Comparison of ENCODE assay signal across 21 cellular contexts in the genomic region with DNA sequence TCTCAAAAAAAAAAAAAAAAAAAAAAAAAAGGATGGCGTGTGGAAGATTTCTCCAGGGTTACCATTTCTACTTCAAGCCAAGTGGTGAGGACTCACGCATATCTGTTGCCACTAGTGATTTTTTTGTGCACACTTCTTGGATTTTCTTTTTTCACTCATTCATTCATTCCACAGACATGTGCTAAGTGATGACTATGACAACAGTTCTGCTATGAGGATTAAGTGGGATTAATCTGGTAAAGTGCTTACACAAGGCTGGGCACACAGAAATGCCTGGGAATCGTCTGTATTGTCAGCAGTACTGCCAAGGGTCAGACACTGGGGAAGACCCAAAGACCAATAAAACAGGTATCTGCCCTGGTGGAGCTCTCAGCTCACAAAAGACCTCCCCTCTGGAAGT. TPM values are rescaled to one million over a fixed set of nuclear protein-coding genes. Genes with fewer than 3 reads are reported as not detected.
DNase-seq lines count a peak whose midpoint lies in the region; ATAC-seq, FAIRE-seq and TF ChIP-seq lines count a peak whose summit lies in the region.
"Had no signal": no experiment of that assay in that cellular context is flagged by ENCODE, and none has a peak within 500 bp of the region (broad histone marks: within the 10 kb centered on the region; RNA-seq: fewer than 3 reads in every experiment).

No MANE protein-coding gene starts in this region.

- peak overlapping the region; percentile 56 for H3K4me2 ChIP-seq in GM23248 (ENCODE audit: unreplicated experiment)
- no peak overlapping the region for H3K4me2 ChIP-seq in K562 (ENCODE audit: insufficient read depth, low read length)
- no peak overlapping the region for H3K4me2 ChIP-seq in mesenchymal stem cell (ENCODE audit: low read length, poor library complexity, severe bottlenecking)
- H3K4me2 ChIP-seq: A549 had no signal

- no peak overlapping the region for H3K14ac ChIP-seq in mesenchymal stem cell (ENCODE audit: low read length in 2 of 2)

- no peak overlapping the region for H2BK15ac ChIP-seq in mesenchymal stem cell (ENCODE audit: low read depth, poor library complexity, severe bottlenecking)

- no peak overlapping the region for H2BK5ac ChIP-seq in mesenchymal stem cell (ENCODE audit: low read depth, low read length, poor library complexity, severe bottlenecking)

- H3K27ac ChIP-seq in GM23248 (peak overlapping the region; percentile 78), K562 (ENCODE audit: extremely low read depth, low read depth, low read length) (no peak overlapping the region), mesenchymal stem cell (ENCODE audit: low read length, poor library complexity, severe bottlenecking) (no peak overlapping the region), stomach smooth muscle (ENCODE audit: low read length) (peak overlapping the region; percentile 79)
- H3K27ac ChIP-seq: A549, SK-N-MC had no signal

- peaks cover 14% of the 10 kb centered on the region for H3K9me3 Mint-ChIP-seq in activated T-cell treated with anti-CD3 and anti-CD28 coated beads, Interleukin-2, amount 50 U/mL, for 4 hours
- H3K9me3 Mint-ChIP-seq in activated T-helper 1 cell treated with anti-CD3 and anti-CD28 coated beads, Interleukin-12 subunit alpha, Interleukin-12 subunit beta, Interleukin-2, Interleukin-4 antibody, amounts not matched to agents 30 ng/mL and 10 ng/mL and 1 ng/mL, durations not matched to agents 14 hours and 24 hours and 36 hours, result peaks cover 14% of the 10 kb centered on the region

- WGBS in GM23248 (ENCODE audit: low coverage in 1 of 2, low lambda C conversion rate in 2 of 2, missing lambda C conversion rate in 2 of 2), 2 experiments, result 58 to 70% methylated on average over 3 of the region's 3 CpGs
- 33% methylated on average over 3 of the region's 3 CpGs for WGBS in K562 (ENCODE audit: insufficient coverage, low coverage, missing lambda C conversion rate)
- WGBS in mesenchymal stem cell, result 88% methylated on average over 3 of the region's 3 CpGs

- H3K23ac ChIP-seq in mesenchymal stem cell (ENCODE audit: low read length in 2 of 2), result no peak overlapping the region

- H2AK5ac ChIP-seq in mesenchymal stem cell (ENCODE audit: low read length, severe bottlenecking), result no peak overlapping the region

- H4K8ac ChIP-seq in mesenchymal stem cell (ENCODE audit: low read length), result no peak overlapping the region

- peaks cover 9% of the 10 kb centered on the region for H3K9me3 ChIP-seq in GM23248 (ENCODE audit: low read depth)
- H3K9me3 ChIP-seq in K562 (replicated peaks; ENCODE audit: control insufficient read depth, insufficient read depth, low read depth, low read length), result no peaks in the 10 kb centered on the region
- H3K9me3 ChIP-seq in mesenchymal stem cell (ENCODE audit: control insufficient read depth, low read length), result peaks cover 17% of the 10 kb centered on the region
- peaks cover 0 to 4% of the 10 kb centered on the region in 2 donors for H3K9me3 ChIP-seq in stomach smooth muscle (ENCODE audit: control insufficient read depth in 2 of 2, low read length in 2 of 2)
- H3K9me3 ChIP-seq: HAP-1 had no signal

- intact Hi-C loops in K562 (cut with micrococcal nuclease), result loop anchor here (2.0 to 5.0 kb wide), 3 partner anchors 43 to 80 kb away; partner anchors contain the start of genes ATP6V1F and CALU
- intact Hi-C loops in activated T-helper 1 cell treated with anti-CD3 and anti-CD28 coated beads, Interleukin-12 subunit alpha, Interleukin-12 subunit beta, Interleukin-2, Interleukin-4 antibody, amounts not matched to agents 30 ng/mL and 10 ng/mL and 1 ng/mL, durations not matched to agents 14 hours and 24 hours and 36 hours (cut with micrococcal nuclease), result no loop called here

- no peaks in the 10 kb centered on the region for H3K9me2 ChIP-seq in GM23248 (ENCODE audit: insufficient read depth)

- H4K20me1 ChIP-seq in GM23248 (ENCODE audit: insufficient read depth) (no peaks in the 10 kb centered on the region), K562 (replicated peaks; ENCODE audit: control insufficient read depth, insufficient read depth, low read length) (no peaks in the 10 kb centered on the region)

- TF ChIP-seq EP300 in K562 (IDR thresholded peaks at IDR 0.05; ENCODE audit: low read length), result no peak

- H3K18ac ChIP-seq in mesenchymal stem cell (ENCODE audit: low read depth in 1 of 2, low read length in 2 of 2), result no peak overlapping the region

- ATAC-seq in K562 (no peak), HG03097 (IDR thresholded peaks at IDR 0.05; ENCODE audit: low FRiP score, unreplicated experiment) (no peak)
- ATAC-seq in activated T-cell treated with anti-CD3 and anti-CD28 coated beads, Interleukin-2, amount 50 U/mL, for 4 hours, result no peak
- ATAC-seq: A549 had no signal

- TF ChIP-seq POLR2A in K562 (conservative IDR thresholded peaks at IDR 0.05), result no peak

- peaks cover 52% of the 10 kb centered on the region for H3F3A ChIP-seq in GM23248 (ENCODE audit: insufficient read depth)

- no peak overlapping the region for H2BK12ac ChIP-seq in mesenchymal stem cell (ENCODE audit: low read length in 2 of 2)

- H3K4me3 ChIP-seq in GM23248 (no peak overlapping the region), K562 (no peak overlapping the region), mesenchymal stem cell (ENCODE audit: insufficient read depth in 1 of 2, low read depth in 1 of 2, low read length in 2 of 2) (no peak overlapping the region), stomach smooth muscle (ENCODE audit: low read length in 2 of 2) (no peak overlapping the region)
- H3K4me3 ChIP-seq: A549, HAP-1, SK-N-MC had no signal

- no peak for TF ChIP-seq RAD21 in K562 (CRISPR knock-in tag; conservative IDR thresholded peaks at IDR 0.05 in 1 of 2, IDR thresholded peaks at IDR 0.05 in 1 of 2)

- CTCF ChIA-PET in K562 (lab: Yijun Ruan, JAX; ENCODE audit: low intra/inter-chr PET ratio), result no interaction called here

- H4K91ac ChIP-seq in mesenchymal stem cell (ENCODE audit: low read length), result no peak overlapping the region

- no peak overlapping the region for H2BK120ac ChIP-seq in mesenchymal stem cell (ENCODE audit: low read depth, low read length)

- in situ Hi-C loops in GM23248 (cut with MboI), result no loop called here
- in situ Hi-C loops in K562 (cut with MboI), result no loop called here

- no peak for TF ChIP-seq CTCF in K562 (IDR thresholded peaks at IDR 0.05 in 2 of 3, conservative IDR thresholded peaks at IDR 0.05 in 1 of 3; ENCODE audit: insufficient read depth in 2 of 3, low read depth in 1 of 3, low read length in 3 of 3)

- no peak overlapping the region for H3K27ac Mint-ChIP-seq in activated T-helper 1 cell treated with anti-CD3 and anti-CD28 coated beads, Interleukin-12 subunit alpha, Interleukin-12 subunit beta, Interleukin-2, Interleukin-4 antibody, amounts not matched to agents 30 ng/mL and 10 ng/mL and 1 ng/mL, durations not matched to agents 14 hours and 24 hours and 36 hours

- H3K4me1 ChIP-seq in GM23248 (ENCODE audit: insufficient read depth) (peaks cover 17% of the 10 kb centered on the region), K562 (replicated peaks in 1 of 2; ENCODE audit: control insufficient read depth in 2 of 2, insufficient read depth in 2 of 2, low read length in 2 of 2) (peaks cover 5 to 22% of the 10 kb centered on the region in 2 experiments; a peak in 4 of 5 replicates), mesenchymal stem cell (ENCODE audit: control insufficient read depth, insufficient read depth, low read depth, low read length) (peaks cover 3% of the 10 kb centered on the region), stomach smooth muscle (ENCODE audit: control insufficient read depth, insufficient read depth, low read length) (peaks cover 31% of the 10 kb centered on the region)
- H3K4me1 ChIP-seq: A549, HAP-1 had no signal

- H3K4me1 Mint-ChIP-seq in activated T-cell treated with anti-CD3 and anti-CD28 coated beads, Interleukin-2, amount 50 U/mL, for 4 hours (ENCODE audit: low read depth), result peaks cover 10% of the 10 kb centered on the region
- H3K4me1 Mint-ChIP-seq in activated T-helper 1 cell treated with anti-CD3 and anti-CD28 coated beads, Interleukin-12 subunit alpha, Interleukin-12 subunit beta, Interleukin-2, Interleukin-4 antibody, amounts not matched to agents 30 ng/mL and 10 ng/mL and 1 ng/mL, durations not matched to agents 14 hours and 24 hours and 36 hours (ENCODE audit: low read depth), result peaks cover 6% of the 10 kb centered on the region

- no peaks in the 10 kb centered on the region for H3K9me1 ChIP-seq in K562 (ENCODE audit: control insufficient read depth, insufficient read depth, low read length)

- H3K9ac ChIP-seq in GM23248, result 0 out of 2 replicates have a peak overlapping the region, but pooled peaks have one; percentile 42
- no peak overlapping the region; a peak in 1 of 4 replicates for H3K9ac ChIP-seq in K562 (ENCODE audit: insufficient read depth in 1 of 2, low read depth in 2 of 2, low read length in 2 of 2)
- H3K9ac ChIP-seq in mesenchymal stem cell (ENCODE audit: low read length), result peak overlapping the region; percentile 79
- H3K9ac ChIP-seq in stomach smooth muscle (ENCODE audit: low read length in 2 of 2), result peak overlapping the region in 1 of 2 donors; percentile 34

- DNase-seq in GM23248 (no peak), K562 (ENCODE audit: extremely low read depth in 1 of 4, low spot score in 3 of 4) (no peak), mesenchymal stem cell (no peak), NAMALWA (ENCODE audit: low spot score) (no peak)
- no peak for DNase-seq in activated T-cell treated with anti-CD3 and anti-CD28 coated beads, Interleukin-2, amount 50 U/mL, for 4 hours
- DNase-seq in activated T-helper 1 cell treated with anti-CD3 and anti-CD28 coated beads, Interleukin-12 subunit alpha, Interleukin-12 subunit beta, Interleukin-2, Interleukin-4 antibody, amounts not matched to agents 30 ng/mL and 10 ng/mL and 1 ng/mL, durations not matched to agents 14 hours and 24 hours and 36 hours (ENCODE audit: low spot score), result no peak
- DNase-seq: DND-41, KBM-7, NCI-H1105 treated with DMSO at 0.1 percent for 48 hours, NCI-H1694, NCI-H510A, NCI-H774, SHP77 had no signal

- H3K36me3 ChIP-seq in GM23248 (ENCODE audit: low read depth) (no peaks in the 10 kb centered on the region), K562 (ENCODE audit: control insufficient read depth, insufficient read depth, low read length) (no peaks in the 10 kb centered on the region), mesenchymal stem cell (ENCODE audit: control insufficient read depth in 1 of 2, insufficient read depth in 2 of 2, low read depth in 1 of 2, low read length in 2 of 2) (no peaks in the 10 kb centered on the region), stomach smooth muscle (ENCODE audit: control insufficient read depth in 2 of 2, insufficient read depth in 2 of 2, low read length in 2 of 2) (no peaks in the 10 kb centered on the region)
- H3K36me3 ChIP-seq: HAP-1 had no signal

- no peaks in the 10 kb centered on the region for H3K79me1 ChIP-seq in mesenchymal stem cell (replicated peaks; ENCODE audit: low read length, poor library complexity, severe bottlenecking)

- no peak overlapping the region for H3K4me3 Mint-ChIP-seq in activated T-cell treated with anti-CD3 and anti-CD28 coated beads, Interleukin-2, amount 50 U/mL, for 4 hours
- no peak overlapping the region for H3K4me3 Mint-ChIP-seq in activated T-helper 1 cell treated with anti-CD3 and anti-CD28 coated beads, Interleukin-12 subunit alpha, Interleukin-12 subunit beta, Interleukin-2, Interleukin-4 antibody, amounts not matched to agents 30 ng/mL and 10 ng/mL and 1 ng/mL, durations not matched to agents 14 hours and 24 hours and 36 hours
- H3K4me3 Mint-ChIP-seq: CD14-positive monocyte had no signal

- H3K4ac ChIP-seq in mesenchymal stem cell (ENCODE audit: low read depth in 1 of 2, low read length in 2 of 2), result no peak overlapping the region

- POLR2A ChIA-PET in K562 (lab: Yijun Ruan, JAX), result interaction anchor here (1.0 to 3.1 kb wide), 9 partner anchors 8 to 54 kb away, joined by 3 to 29 read pairs (median 8); partner anchors contain the start of gene CALU

- BruUV-seq in K562 (replicated peaks; lab: Mats Ljungman, UMichigan), result no TSS peak

- no peak overlapping the region for H2AFZ ChIP-seq in GM23248
- H2AFZ ChIP-seq in K562 (ENCODE audit: low read depth, low read length), result 0 out of 2 replicates have a peak overlapping the region, but pooled peaks have one; percentile 98
- H2AFZ ChIP-seq in mesenchymal stem cell (ENCODE audit: low read depth, low read length), result no peak overlapping the region

- H3K27me3 Mint-ChIP-seq in activated T-cell treated with anti-CD3 and anti-CD28 coated beads, Interleukin-2, amount 50 U/mL, for 4 hours (ENCODE audit: low read depth), result no peaks in the 10 kb centered on the region
- peaks cover 13% of the 10 kb centered on the region for H3K27me3 Mint-ChIP-seq in activated T-helper 1 cell treated with anti-CD3 and anti-CD28 coated beads, Interleukin-12 subunit alpha, Interleukin-12 subunit beta, Interleukin-2, Interleukin-4 antibody, amounts not matched to agents 30 ng/mL and 10 ng/mL and 1 ng/mL, durations not matched to agents 14 hours and 24 hours and 36 hours (ENCODE audit: insufficient read depth)

- H3K79me2 ChIP-seq in GM23248 (ENCODE audit: insufficient read depth) (no peaks in the 10 kb centered on the region), K562 (ENCODE audit: control insufficient read depth, insufficient read depth, low read length) (no peaks in the 10 kb centered on the region)

- no peak for FAIRE-seq in K562 (lab: Jason Lieb, UNC)
- FAIRE-seq: A549 had no signal

- H3K27me3 ChIP-seq in GM23248 (replicated peaks; ENCODE audit: insufficient read depth), result no peaks in the 10 kb centered on the region
- H3K27me3 ChIP-seq in K562 (ENCODE audit: control insufficient read depth in 2 of 2, insufficient read depth in 2 of 2, low read length in 2 of 2), result no peaks in the 10 kb centered on the region; a peak in 1 of 5 replicates
- H3K27me3 ChIP-seq in mesenchymal stem cell (ENCODE audit: control insufficient read depth in 1 of 2, insufficient read depth in 1 of 2, low read length in 2 of 2), result peaks cover 0 to 3% of the 10 kb centered on the region in 2 experiments
- H3K27me3 ChIP-seq in stomach smooth muscle (ENCODE audit: control insufficient read depth in 1 of 2, insufficient read depth in 2 of 2, low read length in 2 of 2), result no peaks in the 10 kb centered on the region

- H3K36me3 Mint-ChIP-seq in activated T-cell treated with anti-CD3 and anti-CD28 coated beads, Interleukin-2, amount 50 U/mL, for 4 hours (ENCODE audit: insufficient read depth), result peaks cover 3% of the 10 kb centered on the region
- peaks cover 2% of the 10 kb centered on the region for H3K36me3 Mint-ChIP-seq in activated T-helper 1 cell treated with anti-CD3 and anti-CD28 coated beads, Interleukin-12 subunit alpha, Interleukin-12 subunit beta, Interleukin-2, Interleukin-4 antibody, amounts not matched to agents 30 ng/mL and 10 ng/mL and 1 ng/mL, durations not matched to agents 14 hours and 24 hours and 36 hours (ENCODE audit: low read depth)

RNA-seq across cellular contexts. Expression of gene OPN1SW, which starts 6.3 kb away (rescaled TPM):
- total RNA-seq in GM23248 (2014; rRNA removed; shearing (Covaris generic)), result not detected in 2 replicates
- polyA plus RNA-seq in GM23248 (2016; fragmentation: Nextera tagmentation; extraction: Ambion mirVana), result 2.2 and 2.6 TPM in 2 replicates
- not detected in 2 replicates for total RNA-seq in K562 (2011; cell fraction: chromatin; rRNA removed; ENCODE audit: low replicate concordance)
- total RNA-seq in K562 (2011; cell fraction: nucleolus; rRNA removed), result not detected in 2 replicates
- total RNA-seq in K562 (2011; cell fraction: nucleoplasm; rRNA removed), result not detected in 2 replicates
- not detected in 2 replicates for total RNA-seq in K562 (2014; rRNA removed)
- not detected in 2 replicates for total RNA-seq in K562 (2014; rRNA removed; fragmentation: Illumina TruSeq; extraction: Trizol)
- not detected in 2 replicates for total RNA-seq in K562 (2015; rRNA removed; fragmentation: Illumina TruSeq; extraction: Trizol)
- total RNA-seq in K562 (2021), result not detected in 2 replicates
- not detected in 2 replicates for polyA plus RNA-seq in K562 (2011; rRNA removed)
- polyA plus RNA-seq in K562 (2011; cell fraction: cytosol; rRNA removed), result not detected in 2 replicates
- polyA plus RNA-seq in K562 (2011; cell fraction: nucleus; rRNA removed), result not detected in 2 replicates
- polyA plus RNA-seq in K562 (2012), result 0.09 and 0.24 TPM in 2 replicates
- not detected in 2 replicates for polyA plus RNA-seq in K562 (2014; fragmentation: Illumina TruSeq; extraction: Trizol)
- polyA plus RNA-seq in K562 (2014; fragmentation: Nextera tagmentation; extraction: Ambion mirVana), result 1 to 10 TPM in 1 of 2 experiments, under 1 TPM in 1; 0.84 to 1.0 TPM
- not detected in 2 replicates for polyA plus RNA-seq in K562 (2014; rRNA removed)
- not detected in 2 replicates for polyA minus RNA-seq in K562 (2011; rRNA and poly(A)+ RNA removed)
- not detected in 2 replicates for polyA minus RNA-seq in K562 (2011; cell fraction: cytosol; rRNA and poly(A)+ RNA removed)
- not detected in 2 replicates for polyA minus RNA-seq in K562 (2011; cell fraction: nucleus; rRNA and poly(A)+ RNA removed)
- polyA plus RNA-seq in mesenchymal stem cell (2013, experiment 1 of 2), result not detected
- not detected for polyA plus RNA-seq in mesenchymal stem cell (2013, experiment 2 of 2)
- total RNA-seq in activated T-cell treated with anti-CD3 and anti-CD28 coated beads, Interleukin-2, amount 50 U/mL, for 4 hours, result not detected
- not detected in 2 replicates for total RNA-seq in activated T-helper 1 cell treated with anti-CD3 and anti-CD28 coated beads, Interleukin-12 subunit alpha, Interleukin-12 subunit beta, Interleukin-2, Interleukin-4 antibody, amounts not matched to agents 30 ng/mL and 10 ng/mL and 1 ng/mL, durations not matched to agents 14 hours and 24 hours and 36 hours
- total RNA-seq: G401, RPMI7951 had no signal
- polyA plus RNA-seq: A549, CD14-positive monocyte had no signal

RNA-seq across cellular contexts. Expression of gene CCDC136, which starts 9.9 kb away (rescaled TPM):
- 3.1 and 3.8 TPM in 2 replicates for total RNA-seq in GM23248 (2014; rRNA removed; shearing (Covaris generic))
- polyA plus RNA-seq in GM23248 (2016; fragmentation: Nextera tagmentation; extraction: Ambion mirVana), result 2.8 and 3.9 TPM in 2 replicates
- total RNA-seq in K562 (2011; cell fraction: chromatin; rRNA removed; ENCODE audit: low replicate concordance), result 153 and 165 TPM in 2 replicates
- total RNA-seq in K562 (2011; cell fraction: nucleolus; rRNA removed), result 88.4 and 89.7 TPM in 2 replicates
- total RNA-seq in K562 (2011; cell fraction: nucleoplasm; rRNA removed), result 120 and 159 TPM in 2 replicates
- 17.0 and 23.5 TPM in 2 replicates for total RNA-seq in K562 (2014; rRNA removed)
- total RNA-seq in K562 (2014; rRNA removed; fragmentation: Illumina TruSeq; extraction: Trizol), result 15.3 and 18.8 TPM in 2 replicates
- total RNA-seq in K562 (2015; rRNA removed; fragmentation: Illumina TruSeq; extraction: Trizol), result 27.6 and 28.7 TPM in 2 replicates
- 23.7 and 26.5 TPM in 2 replicates for total RNA-seq in K562 (2021)
- polyA plus RNA-seq in K562 (2011; rRNA removed), result 40.2 and 45.0 TPM in 2 replicates
- 12.2 and 20.3 TPM in 2 replicates for polyA plus RNA-seq in K562 (2011; cell fraction: cytosol; rRNA removed)
- 165 and 172 TPM in 2 replicates for polyA plus RNA-seq in K562 (2011; cell fraction: nucleus; rRNA removed)
- polyA plus RNA-seq in K562 (2012), result 30.6 and 53.3 TPM in 2 replicates
- 23.5 and 26.9 TPM in 2 replicates for polyA plus RNA-seq in K562 (2014; fragmentation: Illumina TruSeq; extraction: Trizol)
- polyA plus RNA-seq in K562 (2014; fragmentation: Nextera tagmentation; extraction: Ambion mirVana), result 1 to 10 TPM; 2.4 TPM
- 34.8 and 40.8 TPM in 2 replicates for polyA plus RNA-seq in K562 (2014; rRNA removed)
- polyA minus RNA-seq in K562 (2011; rRNA and poly(A)+ RNA removed), result 31.9 and 36.9 TPM in 2 replicates
- polyA minus RNA-seq in K562 (2011; cell fraction: cytosol; rRNA and poly(A)+ RNA removed), result 9.3 and 17.3 TPM in 2 replicates
- polyA minus RNA-seq in K562 (2011; cell fraction: nucleus; rRNA and poly(A)+ RNA removed), result 47.4 and 54.8 TPM in 2 replicates
- 2.2 TPM for polyA plus RNA-seq in mesenchymal stem cell (2013, experiment 1 of 2)
- 1.4 TPM for polyA plus RNA-seq in mesenchymal stem cell (2013, experiment 2 of 2)
- total RNA-seq in activated T-cell treated with anti-CD3 and anti-CD28 coated beads, Interleukin-2, amount 50 U/mL, for 4 hours, result 1 to 10 TPM; 2.1 to 3.3 (median 3.3) TPM
- total RNA-seq in activated T-helper 1 cell treated with anti-CD3 and anti-CD28 coated beads, Interleukin-12 subunit alpha, Interleukin-12 subunit beta, Interleukin-2, Interleukin-4 antibody, amounts not matched to agents 30 ng/mL and 10 ng/mL and 1 ng/mL, durations not matched to agents 14 hours and 24 hours and 36 hours, result 10.0 and 11.1 TPM in 2 replicates

RNA-seq across cellular contexts. Expression of gene CALU, which starts 42.7 kb away (rescaled TPM):
- 1,466 and 1,589 TPM in 2 replicates for total RNA-seq in GM23248 (2014; rRNA removed; shearing (Covaris generic))
- 1,706 and 1,740 TPM in 2 replicates for polyA plus RNA-seq in GM23248 (2016; fragmentation: Nextera tagmentation; extraction: Ambion mirVana)
- total RNA-seq in K562 (2011; cell fraction: chromatin; rRNA removed; ENCODE audit: low replicate concordance), result 110 and 296 TPM in 2 replicates
- 143 and 167 TPM in 2 replicates for total RNA-seq in K562 (2011; cell fraction: nucleolus; rRNA removed)
- total RNA-seq in K562 (2011; cell fraction: nucleoplasm; rRNA removed), result 289 and 411 TPM in 2 replicates
- total RNA-seq in K562 (2014; rRNA removed), result 171 and 210 TPM in 2 replicates
- 261 and 289 TPM in 2 replicates for total RNA-seq in K562 (2014; rRNA removed; fragmentation: Illumina TruSeq; extraction: Trizol)
- total RNA-seq in K562 (2015; rRNA removed; fragmentation: Illumina TruSeq; extraction: Trizol), result 252 and 263 TPM in 2 replicates
- total RNA-seq in K562 (2021), result 166 and 170 TPM in 2 replicates
- 167 and 193 TPM in 2 replicates for polyA plus RNA-seq in K562 (2011; rRNA removed)
- 48.3 and 113 TPM in 2 replicates for polyA plus RNA-seq in K562 (2011; cell fraction: cytosol; rRNA removed)
- polyA plus RNA-seq in K562 (2011; cell fraction: nucleus; rRNA removed), result 43.6 and 64.9 TPM in 2 replicates
- polyA plus RNA-seq in K562 (2012), result 185 and 229 TPM in 2 replicates
- 211 and 265 TPM in 2 replicates for polyA plus RNA-seq in K562 (2014; fragmentation: Illumina TruSeq; extraction: Trizol)
- 100 to 1,000 TPM; 215 to 286 TPM for polyA plus RNA-seq in K562 (2014; fragmentation: Nextera tagmentation; extraction: Ambion mirVana)
- polyA plus RNA-seq in K562 (2014; rRNA removed), result 173 and 177 TPM in 2 replicates
- polyA minus RNA-seq in K562 (2011; rRNA and poly(A)+ RNA removed), result 359 and 418 TPM in 2 replicates
- polyA minus RNA-seq in K562 (2011; cell fraction: cytosol; rRNA and poly(A)+ RNA removed), result 111 and 121 TPM in 2 replicates
- 25.2 and 55.2 TPM in 2 replicates for polyA minus RNA-seq in K562 (2011; cell fraction: nucleus; rRNA and poly(A)+ RNA removed)
- 923 TPM for polyA plus RNA-seq in mesenchymal stem cell (2013, experiment 1 of 2)
- polyA plus RNA-seq in mesenchymal stem cell (2013, experiment 2 of 2), result 940 TPM
- total RNA-seq in activated T-cell treated with anti-CD3 and anti-CD28 coated beads, Interleukin-2, amount 50 U/mL, for 4 hours, result 10 to 100 TPM; 46.0 to 47.7 (median 46.4) TPM
- total RNA-seq in activated T-helper 1 cell treated with anti-CD3 and anti-CD28 coated beads, Interleukin-12 subunit alpha, Interleukin-12 subunit beta, Interleukin-2, Interleukin-4 antibody, amounts not matched to agents 30 ng/mL and 10 ng/mL and 1 ng/mL, durations not matched to agents 14 hours and 24 hours and 36 hours, result 52.8 and 59.2 TPM in 2 replicates

RNA-seq across cellular contexts. Expression of gene FLNC, which starts 48.4 kb away (rescaled TPM):
- 304 and 353 TPM in 2 replicates for total RNA-seq in GM23248 (2014; rRNA removed; shearing (Covaris generic))
- polyA plus RNA-seq in GM23248 (2016; fragmentation: Nextera tagmentation; extraction: Ambion mirVana) (74.0 and 75.1 TPM in 2 replicates), K562 (2011; rRNA removed) (10.3 and 11.4 TPM in 2 replicates), K562 (2014; fragmentation: Illumina TruSeq; extraction: Trizol) (32.8 and 55.3 TPM in 2 replicates), K562 (2014; fragmentation: Nextera tagmentation; extraction: Ambion mirVana) (1 to 10 TPM in 1 of 2 experiments, under 1 TPM in 1; 0.90 to 1.1 TPM), K562 (2014; rRNA removed) (29.0 and 34.7 TPM in 2 replicates)
- 62.5 and 206 TPM in 2 replicates for total RNA-seq in K562 (2011; cell fraction: chromatin; rRNA removed; ENCODE audit: low replicate concordance)
- 132 and 134 TPM in 2 replicates for total RNA-seq in K562 (2011; cell fraction: nucleolus; rRNA removed)
- total RNA-seq in K562 (2011; cell fraction: nucleoplasm; rRNA removed), result 72.1 and 81.0 TPM in 2 replicates
- total RNA-seq in K562 (2014; rRNA removed) (60.7 and 94.5 TPM in 2 replicates), K562 (2014; rRNA removed; fragmentation: Illumina TruSeq; extraction: Trizol) (11.4 and 18.2 TPM in 2 replicates), K562 (2015; rRNA removed; fragmentation: Illumina TruSeq; extraction: Trizol) (28.8 and 33.3 TPM in 2 replicates), K562 (2021) (148 and 155 TPM in 2 replicates)
- 11.4 and 26.8 TPM in 2 replicates for polyA plus RNA-seq in K562 (2011; cell fraction: cytosol; rRNA removed)
- polyA plus RNA-seq in K562 (2011; cell fraction: nucleus; rRNA removed), result 58.5 and 126 TPM in 2 replicates
- polyA plus RNA-seq in K562 (2012), result 66.6 and 106 TPM in 2 replicates
- 15.1 and 41.9 TPM in 2 replicates for polyA minus RNA-seq in K562 (2011; rRNA and poly(A)+ RNA removed)
- polyA minus RNA-seq in K562 (2011; cell fraction: cytosol; rRNA and poly(A)+ RNA removed), result 127 and 146 TPM in 2 replicates
- 53.1 and 53.6 TPM in 2 replicates for polyA minus RNA-seq in K562 (2011; cell fraction: nucleus; rRNA and poly(A)+ RNA removed)
- 25.9 TPM for polyA plus RNA-seq in mesenchymal stem cell (2013, experiment 1 of 2)
- 23.7 TPM for polyA plus RNA-seq in mesenchymal stem cell (2013, experiment 2 of 2)
- under 1 TPM; 0.16 to 0.33 (median 0.25) TPM for total RNA-seq in activated T-cell treated with anti-CD3 and anti-CD28 coated beads, Interleukin-2, amount 50 U/mL, for 4 hours
- 0.03 and 0.07 TPM in 2 replicates for total RNA-seq in activated T-helper 1 cell treated with anti-CD3 and anti-CD28 coated beads, Interleukin-12 subunit alpha, Interleukin-12 subunit beta, Interleukin-2, Interleukin-4 antibody, amounts not matched to agents 30 ng/mL and 10 ng/mL and 1 ng/mL, durations not matched to agents 14 hours and 24 hours and 36 hours
- polyA plus RNA-seq: CD14-positive monocyte had no signal

Comparison
In these comparisons a context has a peak if more than half of its experiments do, and no peak if none do; other contexts are left out.
1. H3K27ac ChIP-seq: peak in GM23248 (single experiment) and stomach smooth muscle (single experiment); none in K562 (single experiment) and mesenchymal stem cell (single experiment).
2. H3K9ac ChIP-seq: peak in GM23248 (single experiment) and mesenchymal stem cell (single experiment); none in K562 (0 of 2).